8 cellular contexts compared by ENCODE assay signal in the genomic region with DNA sequence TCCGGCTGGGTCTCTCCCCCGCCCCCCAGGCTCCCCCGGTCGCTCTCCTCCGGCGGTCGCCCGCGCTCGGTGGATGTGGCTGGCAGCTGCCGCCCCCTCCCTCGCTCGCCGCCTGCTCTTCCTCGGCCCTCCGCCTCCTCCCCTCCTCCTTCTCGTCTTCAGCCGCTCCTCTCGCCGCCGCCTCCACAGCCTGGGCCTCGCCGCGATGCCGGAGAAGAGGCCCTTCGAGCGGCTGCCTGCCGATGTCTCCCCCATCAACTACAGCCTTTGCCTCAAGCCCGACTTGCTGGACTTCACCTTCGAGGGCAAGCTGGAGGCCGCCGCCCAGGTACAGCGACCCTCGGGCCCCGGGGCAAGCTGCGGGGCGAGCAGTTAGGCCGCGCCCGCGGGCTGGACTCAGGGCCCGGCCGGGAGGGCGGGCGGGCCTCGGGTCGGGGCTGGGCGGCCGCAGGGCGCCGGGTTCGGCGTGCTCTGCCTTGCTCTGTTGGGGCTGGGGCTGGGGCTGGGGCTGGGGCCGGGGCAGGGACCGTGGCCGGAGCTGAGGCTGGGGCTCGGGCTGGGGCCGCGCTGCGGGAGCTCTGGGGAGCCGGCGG. TPM values are rescaled to one million over a fixed set of nuclear protein-coding genes. Genes with fewer than 3 reads are reported as not detected.
DNase-seq lines count a peak whose midpoint lies in the region; ATAC-seq and TF ChIP-seq lines count a peak whose summit lies in the region.
"Not testable (repeated sequence)": the region's sequence is repeated elsewhere in the genome, so short reads cannot be mapped to it uniquely, and the experiment has no call there.

No MANE protein-coding gene starts in this region.

- POLR2A ChIA-PET in A673 (lab: Charles Lee; ENCODE audit: low non-redundant PET): not testable (repeated sequence)

- not testable (repeated sequence) for H3K27me3 ChIP-seq in A673 (replicated peaks; ENCODE audit: insufficient read depth, low read depth, low read length, poor library complexity); KMS-11 (ENCODE audit: insufficient read depth, low read depth)

- not testable (repeated sequence) for H3K4me1 ChIP-seq in A673 (ENCODE audit: insufficient read depth, low read length, poor library complexity, severe bottlenecking)
- peaks cover 14% of the 10 kb centered on the region for H3K4me1 ChIP-seq in KMS-11 (ENCODE audit: low read depth, poor library complexity, severe bottlenecking)

- H3K9ac ChIP-seq in KMS-11: peak overlapping the region; percentile 53; the same call in 1 of the 2 replicates

- not testable (repeated sequence) for TF ChIP-seq CTCF in A673 (conservative IDR thresholded peaks at IDR 0.05; ENCODE audit: low read depth, low read length); KMS-11 (conservative IDR thresholded peaks at IDR 0.05; ENCODE audit: low read depth, low read length); choroid plexus epithelial cell (conservative IDR thresholded peaks at IDR 0.05; ENCODE audit: low read depth, low read length); retinal pigment epithelial cell (conservative IDR thresholded peaks at IDR 0.05; ENCODE audit: low read depth, low read length)

- H3K4me3 Mint-ChIP-seq in activated CD4-positive, alpha-beta T cell treated with anti-CD3 and anti-CD28 coated beads, Interleukin-2, amount 10 ng/mL, durations not matched to agents 24 days and 14 days: peak overlapping the region; percentile 92

- H3K27ac ChIP-seq in A673 (ENCODE audit: low read depth, low read length, poor library complexity, severe bottlenecking) (peak overlapping the region; percentile 50), KMS-11 (peak overlapping the region; percentile 57)

- CTCF ChIA-PET in A673 (lab: Charles Lee): not testable (repeated sequence)

- DNase-seq in A673 (ENCODE audit: low spot score); choroid plexus epithelial cell (ENCODE audit: low read depth); retinal pigment epithelial cell (ENCODE audit: low read depth): not testable (repeated sequence)
- DNase-seq in activated CD4-positive, alpha-beta T cell treated with anti-CD3 and anti-CD28 coated beads, Interleukin-2, amount 10 ng/mL, durations not matched to agents 24 days and 14 days: peak; percentile 71
- peak; percentile 4 for DNase-seq in iPS-NIHi7 (ENCODE audit: extremely low spot score)

- H3K4me1 Mint-ChIP-seq in activated CD4-positive, alpha-beta T cell treated with anti-CD3 and anti-CD28 coated beads, Interleukin-2, amount 10 ng/mL, durations not matched to agents 24 days and 14 days: peaks cover 13% of the 10 kb centered on the region

- H3K36me3 Mint-ChIP-seq in activated CD4-positive, alpha-beta T cell treated with anti-CD3 and anti-CD28 coated beads, Interleukin-2, amount 10 ng/mL, durations not matched to agents 24 days and 14 days (ENCODE audit: low read depth): not testable (repeated sequence)

- H3K79me2 ChIP-seq in KMS-11 (ENCODE audit: insufficient read depth, low read depth): peaks cover 32% of the 10 kb centered on the region

- H2AFZ ChIP-seq in KMS-11 (ENCODE audit: low read depth): not testable (repeated sequence)

- not testable (repeated sequence) for H3K36me3 ChIP-seq in A673 (ENCODE audit: insufficient read depth, low read length, poor library complexity, severe bottlenecking); KMS-11 (ENCODE audit: insufficient read depth)

- H3K27me3 Mint-ChIP-seq in activated CD4-positive, alpha-beta T cell treated with anti-CD3 and anti-CD28 coated beads, Interleukin-2, amount 10 ng/mL, durations not matched to agents 24 days and 14 days: not testable (repeated sequence)

- H3K9me3 ChIP-seq in A673 (ENCODE audit: low read depth, low read length, poor library complexity, severe bottlenecking): not testable (repeated sequence)

- BruUV-seq in A673 (replicated peaks; lab: Mats Ljungman, UMichigan): not testable (repeated sequence)

- not testable (repeated sequence) for H3K4me2 ChIP-seq in KMS-11

- H4K20me1 ChIP-seq in KMS-11 (ENCODE audit: insufficient read depth): not testable (repeated sequence)

- H3K4me3 ChIP-seq in A673 (ENCODE audit: low read depth, low read length, poor library complexity, severe bottlenecking): peak overlapping the region; percentile 49
- not testable (repeated sequence) for H3K4me3 ChIP-seq in KMS-11 (IDR thresholded peaks at IDR 0.05; ENCODE audit: insufficient read depth, low read depth, low read length)
- H3K4me3 ChIP-seq in choroid plexus epithelial cell (ENCODE audit: low read depth, low read length): peak overlapping the region; percentile 71
- H3K4me3 ChIP-seq in retinal pigment epithelial cell (ENCODE audit: low read length): peak overlapping the region; percentile 67

- not testable (repeated sequence) for H3K9me3 Mint-ChIP-seq in activated CD4-positive, alpha-beta T cell treated with anti-CD3 and anti-CD28 coated beads, Interleukin-2, amount 10 ng/mL, durations not matched to agents 24 days and 14 days

- ATAC-seq in GM18517 (IDR thresholded peaks at IDR 0.05; ENCODE audit: unreplicated experiment) (peak; percentile 37), HG02623 (IDR thresholded peaks at IDR 0.05; ENCODE audit: unreplicated experiment) (peak; percentile 24)

- not testable (repeated sequence) for H3K27ac Mint-ChIP-seq in activated CD4-positive, alpha-beta T cell treated with anti-CD3 and anti-CD28 coated beads, Interleukin-2, amount 10 ng/mL, durations not matched to agents 24 days and 14 days

- intact Hi-C loops in A673 (cut with micrococcal nuclease; ENCODE audit: unreplicated experiment); activated CD4-positive, alpha-beta T cell treated with anti-CD3 and anti-CD28 coated beads, Interleukin-2, amount 10 ng/mL, durations not matched to agents 24 days and 14 days (cut with micrococcal nuclease): not testable (repeated sequence)

RNA-seq across cellular contexts. Expression of gene NPEPPS, which starts 0.4 kb away (rescaled TPM):
- 63.4 and 76.4 TPM in 2 replicates for total RNA-seq in A673 (2021)
- total RNA-seq in activated CD4-positive, alpha-beta T cell treated with anti-CD3 and anti-CD28 coated beads, Interleukin-2, amount 10 ng/mL, durations not matched to agents 24 days and 14 days: 110 and 112 TPM in 2 replicates
